8 cellular contexts compared by ENCODE assay signal in genomic region chr19:3057275-3057714, GRCh38. TPM values are rescaled to one million over a fixed set of nuclear protein-coding genes. Genes with fewer than 3 reads are reported as not detected.
DNase-seq lines count a peak whose midpoint lies in the region; ATAC-seq and TF ChIP-seq lines count a peak whose summit lies in the region.

No MANE protein-coding gene starts in this region.

- H2BK5ac ChIP-seq in mesendoderm (ENCODE audit: low read length) = no peak overlapping the region

- H3K27ac ChIP-seq in coronary artery (peak overlapping the region; percentile 75 to 80), mesendoderm (ENCODE audit: low read depth, low read length) (no peak overlapping the region), foreskin keratinocyte (no peak overlapping the region)

- peaks cover 5% of the 10 kb centered on the region for H3K79me1 ChIP-seq in mesendoderm (ENCODE audit: low read length)

- no peak overlapping the region for H4K8ac ChIP-seq in mesendoderm (ENCODE audit: low read depth, low read length)

- peaks cover 7% of the 10 kb centered on the region for H3K36me3 ChIP-seq in mesendoderm (ENCODE audit: control insufficient read depth, insufficient read depth, low read length)

- WGBS in mesendoderm (ENCODE audit: extremely low coverage, insufficient coverage, low lambda C conversion rate) = no CpG with 5 or more reads among the region's 26 CpGs

- no peak for ATAC-seq in HG03175 (IDR thresholded peaks at IDR 0.05; ENCODE audit: unreplicated experiment)
- no peak for ATAC-seq in foreskin keratinocyte

- no peak overlapping the region for H2BK120ac ChIP-seq in mesendoderm (ENCODE audit: low read depth, low read length)

- H3K4me3 ChIP-seq in coronary artery = peak overlapping the region; percentile 42
- no peak overlapping the region for H3K4me3 ChIP-seq in mesendoderm (ENCODE audit: low read length)

- no peak overlapping the region for H4K5ac ChIP-seq in mesendoderm (ENCODE audit: low read length)

- H3K27me3 ChIP-seq in mesendoderm (ENCODE audit: insufficient read depth, low read length, poor library complexity) (no peaks in the 10 kb centered on the region), foreskin keratinocyte (no peaks in the 10 kb centered on the region)

- no peak overlapping the region for H3K4me2 ChIP-seq in mesendoderm (ENCODE audit: low read length)

- peak overlapping the region; percentile 3 for H3K23ac ChIP-seq in mesendoderm (ENCODE audit: low read length)

- no peak overlapping the region for H3K18ac ChIP-seq in mesendoderm (ENCODE audit: low read length)

- H3K9ac ChIP-seq in mesendoderm (ENCODE audit: low read length) = peak overlapping the region; percentile 8

- H3K56ac ChIP-seq in mesendoderm (ENCODE audit: low read length) = peak overlapping the region; percentile 56

- DNase-seq in NCI-H82 (lab: John Stamatoyannopoulos, UW) = peak; percentile 67
- DNase-seq in NCI-H82 treated with DMSO at 0.1 percent for 48 hours (lab: John Stamatoyannopoulos, UW; ENCODE audit: unreplicated experiment) = no peak
- DNase-seq in coronary artery (ENCODE audit: low spot score) = peak; percentile 95
- DNase-seq in mesendoderm = peak; percentile 51
- DNase-seq in ureter (ENCODE audit: low spot score) = peak; percentile 90
- DNase-seq in activated CD8-positive, alpha-beta memory T cell treated with anti-CD3 and anti-CD28 coated beads for 24 hours = no peak
- DNase-seq in foreskin keratinocyte = no peak

- peaks cover 2% of the 10 kb centered on the region for H3K4me1 ChIP-seq in mesendoderm (ENCODE audit: control insufficient read depth, low read depth, low read length)
- H3K4me1 ChIP-seq in foreskin keratinocyte = peaks cover 19% of the 10 kb centered on the region

- no peak overlapping the region for H3K4ac ChIP-seq in mesendoderm (ENCODE audit: low read depth, low read length)

- H2AK5ac ChIP-seq in mesendoderm (ENCODE audit: low read length) = no peak overlapping the region

- no peaks in the 10 kb centered on the region for H3K79me2 ChIP-seq in mesendoderm (ENCODE audit: control insufficient read depth, insufficient read depth, low read length)

- TF ChIP-seq CTCF in coronary artery (IDR thresholded peaks at IDR 0.05) (no peak), foreskin keratinocyte (conservative IDR thresholded peaks at IDR 0.05) (no peak)

- H2BK15ac ChIP-seq in mesendoderm (replicated peaks; ENCODE audit: low read depth) = no peak overlapping the region

RNA-seq across cellular contexts. Expression of gene TLE5, which starts 5.0 kb away (rescaled TPM):
- polyA plus RNA-seq in mesendoderm (2013, experiment 1 of 2) = 69.9 TPM
- polyA plus RNA-seq in mesendoderm (2013, experiment 2 of 2) = 71.4 TPM
- 623 TPM for total RNA-seq in ureter
- 343 TPM in 2 replicates for total RNA-seq in foreskin keratinocyte
- 417 and 421 TPM in 2 replicates for polyA plus RNA-seq in foreskin keratinocyte

RNA-seq across cellular contexts. Expression of gene TLE2, which starts 28.2 kb away (rescaled TPM):
- polyA plus RNA-seq in mesendoderm (2013, experiment 1 of 2) = 1.7 TPM
- 1.8 TPM for polyA plus RNA-seq in mesendoderm (2013, experiment 2 of 2)
- total RNA-seq in ureter = 95.2 TPM
- 1.4 and 1.8 TPM in 2 replicates for total RNA-seq in foreskin keratinocyte
- polyA plus RNA-seq in foreskin keratinocyte = 1.8 and 2.5 TPM in 2 replicates

RNA-seq across cellular contexts. Expression of gene GNA11, which starts 36.9 kb away (rescaled TPM):
- 19.0 TPM for polyA plus RNA-seq in mesendoderm (2013, experiment 1 of 2)
- polyA plus RNA-seq in mesendoderm (2013, experiment 2 of 2) = 19.6 TPM
- 68.5 TPM for total RNA-seq in ureter
- total RNA-seq in foreskin keratinocyte = 53.7 and 59.5 TPM in 2 replicates
- 38.7 and 40.1 TPM in 2 replicates for polyA plus RNA-seq in foreskin keratinocyte

Comparison
In these comparisons a context has a peak if more than half of its experiments do, and no peak if none do; other contexts are left out.
1. DNase-seq: peak in NCI-H82 (single experiment), coronary artery (single experiment), mesendoderm (single experiment) and ureter (single experiment); none in NCI-H82 treated with DMSO at 0.1 percent for 48 hours (single experiment), activated CD8-positive, alpha-beta memory T cell treated with anti-CD3 and anti-CD28 coated beads for 24 hours (single experiment) and foreskin keratinocyte (0 of 2).
2. H3K27ac ChIP-seq: peak in coronary artery (2 of 2); none in mesendoderm (single experiment) and foreskin keratinocyte (single experiment).
3. RNA of gene TLE2, which starts 28.2 kb away (total RNA-seq): 95.2 TPM in ureter (single experiment); 1.4 to 1.8 TPM in foreskin keratinocyte; every median in the first group is over 10 times any median in the second.